Comparison of ENCODE assay signal across 8 cellular contexts in the genomic region with DNA sequence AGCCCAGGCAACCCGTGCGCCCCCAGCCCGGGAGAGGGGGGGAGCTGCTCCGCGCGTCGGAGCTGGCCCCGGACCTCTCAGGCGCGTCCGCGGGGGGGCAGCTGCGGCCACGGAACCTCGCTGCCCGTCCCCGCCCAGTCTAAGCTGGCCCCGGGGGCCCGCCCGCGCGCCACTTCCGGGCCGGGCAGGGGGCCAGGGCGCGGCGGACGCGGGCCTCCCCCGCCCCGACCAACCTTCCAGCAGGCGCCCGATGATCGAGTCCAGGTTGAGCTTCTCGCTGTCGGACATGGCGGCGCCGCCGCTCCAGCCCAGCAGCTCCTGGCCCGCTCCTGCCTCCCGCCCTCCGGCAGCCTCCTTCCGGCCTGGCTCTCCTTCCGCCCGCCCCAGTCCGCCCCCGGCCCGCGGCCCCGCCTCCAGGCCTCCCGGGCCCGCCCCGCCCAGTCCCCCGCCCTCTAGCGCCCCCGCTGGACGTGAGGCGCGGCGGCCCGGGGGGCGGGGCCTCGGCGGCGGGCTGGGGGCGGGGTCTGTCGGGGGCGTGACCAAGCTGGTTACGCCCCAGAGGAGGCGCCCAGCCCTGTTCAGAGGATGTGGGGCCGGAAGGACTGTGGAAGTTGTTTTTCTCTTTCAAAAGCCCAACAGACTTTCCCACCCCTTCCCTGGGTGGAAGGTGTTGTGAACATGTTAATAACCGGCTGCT. TPM values are rescaled to one million over a fixed set of nuclear protein-coding genes. Genes with fewer than 3 reads are reported as not detected.
DNase-seq lines count a peak whose midpoint lies in the region; ATAC-seq and TF ChIP-seq lines count a peak whose summit lies in the region.

A gene (minus strand): TSS at position 364 of the 697 bp plus-strand sequence. CDS start 76 bp downstream, at position 288.

- TF ChIP-seq CTCF in AG04450 (IDR thresholded peaks at IDR 0.05; ENCODE audit: low read depth, low read length) (0 out of 2 replicates have a peak, but pooled peaks have one; percentile 7), activated B cell treated with CpG ODN at 0.5 μM for 24 hours (IDR thresholded peaks at IDR 0.05) (no peak), cardiac fibroblast (IDR thresholded peaks at IDR 0.05; ENCODE audit: low read depth, low read length) (no peak), spleen (IDR thresholded peaks at IDR 0.05 in 8 of 11, conservative IDR thresholded peaks at IDR 0.05 in 3 of 11) (peak in 8 of 11 experiments; percentile 24 to 96 (median 86))

- peaks cover 0 to 59% (median 43%) of the 10 kb centered on the region in 6 donors for H3K36me3 ChIP-seq in spleen

- POLR2A ChIA-PET in AG04450 (lab: Yijun Ruan, JAX) (interaction anchor here (0.7 to 2.5 kb wide), 16 partner anchors 10 to 182 kb away, joined by 3 to 30 read pairs (median 4); a partner anchor contains a TSS), activated B cell treated with CpG ODN at 0.5 μM for 24 hours (lab: Charles Lee) (interaction anchor here (0.7 to 17.5 kb wide), 39 partner anchors 10 to 1447 kb away, joined by 3 to 693 read pairs (median 7); a partner anchor contains a TSS)

- ATAC-seq in GM18873 (IDR thresholded peaks at IDR 0.05; ENCODE audit: low FRiP score, unreplicated experiment) (peak; percentile 43), HG03135 (IDR thresholded peaks at IDR 0.05; ENCODE audit: unreplicated experiment) (peak; percentile 61), activated B cell treated with CpG ODN at 0.5 μM for 24 hours (ENCODE audit: low read depth) (peak; percentile 72)

- H3K27me3 Mint-ChIP-seq in activated B cell treated with CpG ODN at 0.5 μM for 24 hours = no peaks in the 10 kb centered on the region

- H3K4me1 ChIP-seq in spleen = peaks cover 45 to 95% (median 84%) of the 10 kb centered on the region in 6 donors

- TF ChIP-seq POLR2A in spleen (IDR thresholded peaks at IDR 0.05) = peak in 2 of 3 donors; percentile 52 to 77

- peak within 1 kb of the TSS; percentile 82 for H3K27ac ChIP-seq in AG04450 (ENCODE audit: low read depth, low read length)
- peak within 1 kb of the TSS; percentile 72 to 99 (median 96) for H3K27ac ChIP-seq in spleen

- peaks cover 52% of the 10 kb centered on the region for H3K36me3 Mint-ChIP-seq in activated B cell treated with CpG ODN at 0.5 μM for 24 hours (ENCODE audit: low read depth)

- H3K9me3 Mint-ChIP-seq in activated B cell treated with CpG ODN at 0.5 μM for 24 hours = no peaks in the 10 kb centered on the region

- 0 to 1% (median 0%) methylated on average over 19 to 73 of the region's 73 CpGs for WGBS in spleen, 5 donors

- H3K27me3 ChIP-seq in AG04450 (ENCODE audit: control insufficient read depth, insufficient read depth, low read length) (no peaks in the 10 kb centered on the region), spleen (replicated peaks in 1 of 7) (peaks cover 0 to 3% (median 0%) of the 10 kb centered on the region in 7 donors)

- DNase-seq in AG04450 (ENCODE audit: low read depth, low spot score) (peak; percentile 65), NCI-H226 (peak; percentile 69), activated B cell treated with CpG ODN at 0.5 μM for 24 hours (peak; percentile 96), cardiac fibroblast (ENCODE audit: low read depth in 2 of 2) (peak; percentile 85 to 94), inferior parietal cortex (ENCODE audit: extremely low spot score) (peak; percentile 82), spleen (peak; percentile 98)

- peak within 1 kb of the TSS; percentile 86 for H3K4me3 Mint-ChIP-seq in activated B cell treated with CpG ODN at 0.5 μM for 24 hours

- peaks cover 77% of the 10 kb centered on the region for H3K4me1 Mint-ChIP-seq in activated B cell treated with CpG ODN at 0.5 μM for 24 hours

- peaks cover 3% of the 10 kb centered on the region; the same call in 1 of the 2 replicates for H3K9me3 ChIP-seq in AG04450 (ENCODE audit: control insufficient read depth, insufficient read depth, low read length)
- H3K9me3 ChIP-seq in spleen = no peaks in the 10 kb centered on the region

- H3K27ac Mint-ChIP-seq in activated B cell treated with CpG ODN at 0.5 μM for 24 hours = peak within 1 kb of the TSS; percentile 91

- CTCF ChIA-PET in AG04450 (lab: Charles Lee) (interaction anchor here (0.6 to 3.1 kb wide), 36 partner anchors 9 to 207 kb away, joined by 3 to 23 read pairs (median 4); a partner anchor contains a TSS), activated B cell treated with CpG ODN at 0.5 μM for 24 hours (lab: Charles Lee) (interaction anchor here (0.7 to 5.7 kb wide), 24 partner anchors 10 to 106 kb away, joined by 3 to 53 read pairs (median 8); a partner anchor contains a TSS)

- intact Hi-C loops in activated B cell treated with CpG ODN at 0.5 μM for 24 hours (cut with micrococcal nuclease) = loop anchor here (1.0 to 5.0 kb wide), 11 partner anchors 10 to 231 kb away; a partner anchor contains a TSS
- intact Hi-C loops in spleen (cut with DNase I; ENCODE audit: low total_unique reads) = no loop called here

- peak within 1 kb of the TSS; percentile 91 for H3K4me3 ChIP-seq in AG04450 (ENCODE audit: low read depth, low read length)
- H3K4me3 ChIP-seq in cardiac fibroblast (replicated peaks in 1 of 2; ENCODE audit: low read depth in 2 of 2, low read length in 2 of 2) = peak within 1 kb of the TSS; percentile 97 to 99
- H3K4me3 ChIP-seq in spleen = peak within 1 kb of the TSS; percentile 67 to 99 (median 88)

RNA-seq across cellular contexts. Expression of the gene that starts here (rescaled TPM):
- polyA plus RNA-seq in AG04450 (2011; rRNA removed) = 116 and 140 TPM in 2 replicates
- 107 and 146 TPM in 2 replicates for polyA minus RNA-seq in AG04450 (2011; rRNA and poly(A)+ RNA removed)
- 349 and 354 TPM in 2 replicates for total RNA-seq in activated B cell treated with CpG ODN at 0.5 μM for 24 hours
- total RNA-seq in spleen = 100 to 1,000 TPM; 147 to 192 (median 157) TPM
- polyA plus RNA-seq in spleen = 100 to 1,000 TPM; 152 to 207 (median 170) TPM

Comparison
In these comparisons a context has a peak if more than half of its experiments do, and no peak if none do; other contexts are left out.
1. Peak in every context shown above with its lines: DNase-seq, ATAC-seq, H3K4me3 ChIP-seq and H3K27ac ChIP-seq.
2. CTCF ChIP-seq: peak in AG04450 (single experiment) and spleen (8 of 11); none in activated B cell treated with CpG ODN at 0.5 μM for 24 hours (single experiment) and cardiac fibroblast (single experiment).